26 cellular contexts compared by ENCODE assay signal in genomic region chr1:228997721-228998144, GRCh38.
DNase-seq lines count a peak whose midpoint lies in the region; ATAC-seq, FAIRE-seq and TF ChIP-seq lines count a peak whose summit lies in the region.
"Had no signal": no experiment of that assay in that cellular context is flagged by ENCODE, and none has a peak within 500 bp of the region (broad histone marks: within the 10 kb centered on the region; RNA-seq: fewer than 3 reads in every experiment).

No MANE protein-coding gene starts in this region.

- H3K4me1 Mint-ChIP-seq in MCF 10A (ENCODE audit: insufficient read depth, unreplicated experiment) = peaks cover 17% of the 10 kb centered on the region

- H2AFZ ChIP-seq in HepG2 (ENCODE audit: low read length) (no peak overlapping the region), H1 (ENCODE audit: low read length) (no peak overlapping the region)

- intact Hi-C loops in HepG2 (cut with micrococcal nuclease; ENCODE audit: unreplicated experiment) (loop anchor here (5.0 kb wide), 1 partner anchor 150 kb away; no protein-coding TSS in a partner anchor), right lobe of liver (cut with DNase I) (no loop called here), posterior vena cava (cut with DNase I) (no loop called here), vagina (cut with DNase I) (no loop called here), MCF 10A (cut with micrococcal nuclease) (no loop called here)

- TF ChIP-seq CTCF in HepG2 (CRISPR knock-in tag; IDR thresholded peaks at IDR 0.05) (no peak), right lobe of liver (IDR thresholded peaks at IDR 0.05) (no peak), H1 (IDR thresholded peaks at IDR 0.05; ENCODE audit: control extremely low read depth in 1 of 3, insufficient read depth in 1 of 3, low read depth in 1 of 3, low read length in 3 of 3) (no peak), vagina (IDR thresholded peaks at IDR 0.05) (no peak), MCF 10A (IDR thresholded peaks at IDR 0.05; ENCODE audit: unreplicated experiment) (no peak)

- H2BK12ac ChIP-seq in H1 (ENCODE audit: low read depth, low read length) = no peak overlapping the region

- H3K79me2 ChIP-seq in HepG2 (ENCODE audit: insufficient read depth, low read length) = no peaks in the 10 kb centered on the region
- no peaks in the 10 kb centered on the region for H3K79me2 ChIP-seq in H1 (ENCODE audit: control insufficient read depth in 1 of 2, insufficient read depth in 2 of 2, low read length in 2 of 2)

- H3K4me3 ChIP-seq in HepG2 (replicated peaks in 1 of 3; ENCODE audit: insufficient read depth in 1 of 3, low read depth in 2 of 3, low read length in 3 of 3) (no peak overlapping the region), right lobe of liver (no peak overlapping the region), H1 (ENCODE audit: extremely low read depth in 1 of 4, insufficient read depth in 2 of 4, low read depth in 3 of 4, low read length in 4 of 4) (no peak overlapping the region), vagina (no peak overlapping the region)
- H3K4me3 ChIP-seq: A549, BLaER1, GM12878 had no signal

- 42% methylated on average over 4 of the region's 4 CpGs for WGBS in HepG2 (ENCODE audit: low lambda C conversion rate)
- WGBS in right lobe of liver (ENCODE audit: insufficient coverage, low coverage, low lambda C conversion rate, missing lambda C conversion rate) = 76% methylated on average over 3 of the region's 4 CpGs
- WGBS in H1 (ENCODE audit: extremely low coverage in 1 of 2, insufficient coverage in 1 of 2, insufficient read length in 1 of 2, insufficient replicate concordance in 2 of 2, low coverage in 1 of 2, low lambda C conversion rate in 2 of 2, missing lambda C conversion rate in 1 of 2), 2 experiments = 96% methylated on average over 4 of the region's 4 CpGs; no CpG with 5 or more reads in 1 of the 2 experiments

- H4K91ac ChIP-seq in H1 (replicated peaks; ENCODE audit: insufficient read length, low read length) = peak overlapping the region; percentile 46

- no peak overlapping the region for H2BK5ac ChIP-seq in H1 (ENCODE audit: low read depth, low read length)

- DNase-seq in HepG2 (ENCODE audit: low spot score) (peak; percentile 87), right lobe of liver (no peak), H1 (ENCODE audit: low read depth in 1 of 2, low spot score in 2 of 2) (no peak), posterior vena cava (ENCODE audit: low spot score) (peak; percentile 20), vagina (ENCODE audit: extremely low spot score in 2 of 2) (peak; percentile 19 to 52), MCF 10A (ENCODE audit: unreplicated experiment) (no peak)
- DNase-seq: BE2C; C1 segment of cervical spinal cord; CD4-positive, alpha-beta memory T cell; CD4-positive, CD25-positive, alpha-beta regulatory T cell; CD8-positive, alpha-beta memory T cell; COR-L47; DMS 273 treated with DMSO at 0.1 percent for 48 hours; DMS153; DMS79; DND-41; EL; GDM1 had no signal

- no peaks in the 10 kb centered on the region for H3K9me3 Mint-ChIP-seq in MCF 10A (ENCODE audit: unreplicated experiment)
- H3K9me3 Mint-ChIP-seq: CD4-positive, alpha-beta memory T cell; CD4-positive, CD25-positive, alpha-beta regulatory T cell; CD8-positive, alpha-beta memory T cell had no signal

- H4K8ac ChIP-seq in H1 (ENCODE audit: extremely low read depth, insufficient read depth, low read length) = no peak overlapping the region

- TF ChIP-seq RAD21 in HepG2 (CRISPR knock-in tag; IDR thresholded peaks at IDR 0.05) (no peak), H1 (IDR thresholded peaks at IDR 0.05 in 1 of 2, conservative IDR thresholded peaks at IDR 0.05 in 1 of 2; ENCODE audit: low read depth in 2 of 2, low read length in 2 of 2) (no peak)

- H3K27me3 ChIP-seq in HepG2 (ENCODE audit: control insufficient read depth in 1 of 2, insufficient read depth in 2 of 2, low read length in 2 of 2) (no peaks in the 10 kb centered on the region), right lobe of liver (no peaks in the 10 kb centered on the region), H1 (replicated peaks in 1 of 4; ENCODE audit: control insufficient read depth in 3 of 4, extremely low read depth in 1 of 4, insufficient read depth in 3 of 4, low read length in 3 of 4) (no peaks in the 10 kb centered on the region; a peak in 1 of 7 replicates), vagina (no peaks in the 10 kb centered on the region)
- H3K27me3 ChIP-seq: BE2C, BLaER1 had no signal

- H2AK5ac ChIP-seq in H1 (ENCODE audit: low read depth, low read length) = no peak overlapping the region

- CTCF ChIA-PET in HepG2 (lab: Yijun Ruan, JAX; ENCODE audit: low intra/inter-chr PET ratio, low total read pairs) (no interaction called here), H1 (lab: Charles Lee; ENCODE audit: partially characterized antibody) (interaction anchor here (1.3 kb wide), 1 partner anchor 333 kb away, joined by 3 read pairs; no protein-coding TSS in a partner anchor), MCF 10A (lab: Yijun Ruan, JAX) (interaction anchor here (0.6 to 0.8 kb wide), 3 partner anchors 8 to 257 kb away, joined by 3 to 7 read pairs (median 4); no protein-coding TSS in a partner anchor)

- H3K9me3 ChIP-seq in HepG2 (ENCODE audit: low read length) (no peaks in the 10 kb centered on the region), right lobe of liver (no peaks in the 10 kb centered on the region), H1 (ENCODE audit: insufficient read depth in 2 of 2, low read depth in 1 of 2, low read length in 1 of 2) (no peaks in the 10 kb centered on the region), vagina (no peaks in the 10 kb centered on the region)
- H3K9me3 ChIP-seq: A549, BE2C, BLaER1 had no signal

- no peaks in the 10 kb centered on the region for H3K36me3 Mint-ChIP-seq in MCF 10A (ENCODE audit: insufficient read depth, unreplicated experiment)
- H3K36me3 Mint-ChIP-seq: CD4-positive, alpha-beta memory T cell; CD4-positive, CD25-positive, alpha-beta regulatory T cell; CD8-positive, alpha-beta memory T cell had no signal

- peaks cover 55% of the 10 kb centered on the region for H3K4me1 ChIP-seq in HepG2 (ENCODE audit: insufficient read depth, low read length)
- no peaks in the 10 kb centered on the region for H3K4me1 ChIP-seq in right lobe of liver
- no peaks in the 10 kb centered on the region; a peak in 2 of 7 replicates for H3K4me1 ChIP-seq in H1 (replicated peaks in 1 of 4; ENCODE audit: control insufficient read depth in 3 of 4, insufficient read depth in 4 of 4, low read length in 3 of 4)
- H3K4me1 ChIP-seq in vagina = no peaks in the 10 kb centered on the region
- H3K4me1 ChIP-seq: A549, BLaER1 had no signal

- no peak overlapping the region for H2BK15ac ChIP-seq in H1 (ENCODE audit: low read length)

- H3K23me2 ChIP-seq in H1 (ENCODE audit: low read depth, low read length) = no peaks in the 10 kb centered on the region

- H3K56ac ChIP-seq in H1 (replicated peaks; ENCODE audit: insufficient read length, low read depth, low read length) = no peak overlapping the region

- H3K36me3 ChIP-seq in HepG2 (replicated peaks in 1 of 2; ENCODE audit: control insufficient read depth in 1 of 2, insufficient read depth in 2 of 2, low read length in 2 of 2) = no peaks in the 10 kb centered on the region
- H3K36me3 ChIP-seq in right lobe of liver = no peaks in the 10 kb centered on the region
- H3K36me3 ChIP-seq in H1 (ENCODE audit: control insufficient read depth in 2 of 4, insufficient read depth in 4 of 4, low read length in 3 of 4) = no peaks in the 10 kb centered on the region
- H3K36me3 ChIP-seq in vagina = no peaks in the 10 kb centered on the region
- H3K36me3 ChIP-seq: BE2C, BLaER1 had no signal

- no peak overlapping the region for H3K18ac ChIP-seq in H1 (ENCODE audit: extremely low read depth, low read length)

- no peaks in the 10 kb centered on the region for H3K79me1 ChIP-seq in H1 (ENCODE audit: low read depth, low read length)

- no peak overlapping the region for H3K4me3 Mint-ChIP-seq in MCF 10A (ENCODE audit: unreplicated experiment)
- H3K4me3 Mint-ChIP-seq: CD4-positive, alpha-beta memory T cell; CD4-positive, CD25-positive, alpha-beta regulatory T cell; CD8-positive, alpha-beta memory T cell had no signal

- no peaks in the 10 kb centered on the region for H3K27me3 Mint-ChIP-seq in MCF 10A (ENCODE audit: insufficient read depth, unreplicated experiment)
- H3K27me3 Mint-ChIP-seq: CD4-positive, alpha-beta memory T cell had no signal

- POLR2A ChIA-PET in HepG2 (lab: Yijun Ruan, JAX) (no interaction called here), H1 (lab: Charles Lee; ENCODE audit: partially characterized antibody) (no interaction called here), MCF 10A (lab: Yijun Ruan, JAX) (no interaction called here)

- no peak overlapping the region for H3K14ac ChIP-seq in H1 (ENCODE audit: insufficient read length)

- H3K23ac ChIP-seq in H1 (ENCODE audit: insufficient read length) = no peak overlapping the region

- no peak overlapping the region for H4K5ac ChIP-seq in H1 (ENCODE audit: insufficient read length, low read depth, low read length)

- peak overlapping the region; percentile 48 for H3K27ac ChIP-seq in HepG2 (ENCODE audit: extremely low read length, insufficient read depth, low read length)
- H3K27ac ChIP-seq in right lobe of liver = no peak overlapping the region
- no peak overlapping the region for H3K27ac ChIP-seq in H1 (ENCODE audit: low read depth, low read length)
- H3K27ac ChIP-seq in vagina = no peak overlapping the region
- H3K27ac ChIP-seq: 22Rv1, A549, BLaER1 had no signal

- no peak overlapping the region for H3K4ac ChIP-seq in H1 (replicated peaks; ENCODE audit: insufficient read length, low read depth, low read length)

- no peak overlapping the region for H3K27ac Mint-ChIP-seq in MCF 10A (ENCODE audit: low read depth, unreplicated experiment)
- H3K27ac Mint-ChIP-seq: CD4-positive, CD25-positive, alpha-beta regulatory T cell had no signal

- TF ChIP-seq POLR2A in HepG2 (IDR thresholded peaks at IDR 0.05; ENCODE audit: insufficient read depth in 1 of 2, low read depth in 2 of 2, low read length in 2 of 2) = no peak
- TF ChIP-seq POLR2A in right lobe of liver (IDR thresholded peaks at IDR 0.05) = no peak
- TF ChIP-seq POLR2A in H1 (IDR thresholded peaks at IDR 0.05; ENCODE audit: control extremely low read depth in 1 of 2, low read depth in 2 of 2, low read length in 2 of 2) = no peak
- TF ChIP-seq POLR2A in vagina (IDR thresholded peaks at IDR 0.05) = no peak

- H3K9ac ChIP-seq in HepG2 (ENCODE audit: insufficient read depth, low read depth, low read length) = no peak overlapping the region
- H3K9ac ChIP-seq in H1 (replicated peaks in 1 of 4; ENCODE audit: extremely low read depth in 1 of 4, low read depth in 3 of 4, low read length in 3 of 4) = no peak overlapping the region
- H3K9ac ChIP-seq: BLaER1 had no signal

- ATAC-seq in HepG2 = peak; percentile 93
- no peak for ATAC-seq in right lobe of liver
- no peak for ATAC-seq in GM21737 (IDR thresholded peaks at IDR 0.05; ENCODE audit: unreplicated experiment)
- ATAC-seq in GM21576 (IDR thresholded peaks at IDR 0.05; ENCODE audit: unreplicated experiment) = no peak
- ATAC-seq: A549, GM12878 had no signal

- no peak overlapping the region for H3K4me2 ChIP-seq in HepG2 (ENCODE audit: low read depth, low read length)
- no peak overlapping the region for H3K4me2 ChIP-seq in H1 (ENCODE audit: insufficient read depth in 1 of 2, low read depth in 2 of 2, low read length in 2 of 2)
- H3K4me2 ChIP-seq: A549, BLaER1 had no signal

- BruUV-seq in HepG2 (replicated peaks; lab: Mats Ljungman, UMichigan) (no TSS peak), MCF 10A (replicated peaks; lab: Mats Ljungman, UMichigan) (no TSS peak)

- peak in 1 of 2 experiments; percentile 87; a peak in 2 of 4 replicates for TF ChIP-seq EP300 in HepG2 (IDR thresholded peaks at IDR 0.05; ENCODE audit: low read depth in 2 of 2, low read length in 2 of 2)
- no peak for TF ChIP-seq EP300 in HepG2 (CRISPR knock-in tag; IDR thresholded peaks at IDR 0.05; ENCODE audit: borderline replicate concordance)
- no peak for TF ChIP-seq EP300 in H1 (IDR thresholded peaks at IDR 0.05; ENCODE audit: borderline replicate concordance in 1 of 2, low read depth in 2 of 2, low read length in 2 of 2)

- no peak overlapping the region for H2BK20ac ChIP-seq in H1 (ENCODE audit: low read length)

- in situ Hi-C loops in HepG2 (cut with HindIII; ENCODE audit: extremely low pct_ligation_motif_present, low pct_unique_long_range_greater_than_20kb) = no loop called here

- H4K20me1 ChIP-seq in HepG2 (ENCODE audit: insufficient read depth, low read length) (no peaks in the 10 kb centered on the region), H1 (replicated peaks in 1 of 2; ENCODE audit: control insufficient read depth in 1 of 2, insufficient read depth in 2 of 2, low read length in 2 of 2) (no peaks in the 10 kb centered on the region)
- H4K20me1 ChIP-seq: BLaER1 had no signal

- FAIRE-seq in HepG2 (lab: Jason Lieb, UNC) (peak; percentile 18), H1 (lab: Jason Lieb, UNC) (no peak)
- FAIRE-seq: A549, GM12878, GM12892, GM18507 had no signal

- H2BK120ac ChIP-seq in H1 (replicated peaks; ENCODE audit: low read depth, low read length) = no peak overlapping the region

Comparison
In these comparisons a context has a peak if more than half of its experiments do, and no peak if none do; other contexts are left out.
1. DNase-seq: peak in HepG2 (single experiment), posterior vena cava (single experiment) and vagina (2 of 2); none in right lobe of liver (0 of 3), H1 (0 of 2) and MCF 10A (single experiment).
2. Of the 41 proteins assayed by ChIP-seq in both HepG2 and H1: peak only in HepG2: ATF2, ATF3, HDAC2, PHF8 and RXRA; only in H1: none; in both: KDM1A; in neither: 34; mixed calls (peak in some experiments, not most) for 1.